Comparison of ENCODE assay signal across 19 cellular contexts in the genomic region with DNA sequence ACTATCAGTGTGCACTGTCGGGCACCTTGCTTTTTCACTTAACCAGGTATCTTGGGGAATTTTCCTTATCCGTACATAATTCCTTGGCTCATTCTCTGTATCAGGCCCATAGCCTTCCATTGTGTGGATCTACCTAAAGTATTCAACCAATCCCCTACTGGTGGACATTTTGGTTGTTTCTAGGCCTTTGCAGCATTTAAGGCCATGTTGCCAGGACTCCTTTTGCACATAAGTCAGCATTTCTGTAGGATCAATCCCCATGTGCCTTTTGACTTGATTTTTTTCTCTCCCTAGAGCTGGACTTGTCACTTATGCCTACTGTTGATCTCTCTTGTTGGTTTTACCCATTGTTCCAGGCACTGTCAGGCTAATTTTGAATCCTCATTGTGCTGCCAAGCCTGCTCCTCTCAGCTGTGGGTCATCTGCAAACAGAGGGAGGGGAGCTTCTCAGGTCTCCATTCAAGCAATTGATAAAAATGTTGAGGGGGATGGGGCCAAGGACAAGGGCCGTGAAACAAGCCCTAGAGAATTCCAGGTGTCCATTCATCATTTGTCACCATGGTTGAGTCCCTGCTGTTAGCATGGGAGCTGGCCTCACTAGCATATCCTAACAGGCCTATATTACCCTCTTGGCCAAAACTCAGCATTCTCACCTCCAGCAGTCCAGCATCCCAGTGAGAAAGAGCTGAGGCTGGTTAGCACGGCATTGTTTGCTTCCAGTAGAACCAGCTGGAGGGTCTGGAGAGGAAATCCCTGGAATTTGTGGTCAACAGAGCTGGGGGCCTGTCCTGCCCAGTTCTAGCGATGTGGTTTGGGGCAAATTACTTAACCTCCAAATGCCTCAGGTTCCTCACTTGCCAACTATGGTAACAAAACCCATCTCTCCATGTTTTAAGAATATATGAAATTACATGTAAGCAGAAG.
DNase-seq lines count a peak whose midpoint lies in the region; ATAC-seq, FAIRE-seq and TF ChIP-seq lines count a peak whose summit lies in the region.
"Had no signal": no experiment of that assay in that cellular context is flagged by ENCODE, and none has a peak within 500 bp of the region (broad histone marks: within the 10 kb centered on the region; RNA-seq: fewer than 3 reads in every experiment).

No MANE protein-coding gene starts in this region.

- peaks cover 82% of the 10 kb centered on the region for H3K4me1 ChIP-seq in SJSA1 (replicated peaks)

- in situ Hi-C loops in G401 (cut with HindIII; ENCODE audit: low sequenced_read_pairs) = loop anchor here (5.0 kb wide), 1 partner anchor 46 kb away; no protein-coding TSS in a partner anchor

- FAIRE-seq in GM12891 (lab: Jason Lieb, UNC) = no peak
- FAIRE-seq: frontal cortex, small intestine had no signal

- H3K4me1 Mint-ChIP-seq in stimulated activated naive B cell treated with anti-CD40 and anti-IgM and Interleukin-4, amounts not matched to agents 10 μg/mL and 1 μg/mL and 100 μg/mL, for 72 hours = no peaks in the 10 kb centered on the region
- H3K4me1 Mint-ChIP-seq: B cell had no signal

- no peak for ATAC-seq in GM21423 (IDR thresholded peaks at IDR 0.05; ENCODE audit: unreplicated experiment)
- ATAC-seq in stimulated activated naive B cell treated with anti-CD40 and anti-IgM and Interleukin-4, amounts not matched to agents 10 μg/mL and 1 μg/mL and 100 μg/mL, for 72 hours (replicated peaks) = no peak
- ATAC-seq: activated CD8-positive, alpha-beta T cell treated with anti-CD3 and anti-CD28 coated beads for 36 hours; effector memory CD8-positive, alpha-beta T cell had no signal

- H3K27me3 Mint-ChIP-seq in stimulated activated naive B cell treated with anti-CD40 and anti-IgM and Interleukin-4, amounts not matched to agents 10 μg/mL and 1 μg/mL and 100 μg/mL, for 72 hours = peaks cover 12 to 15% of the 10 kb centered on the region in 2 donors

- no peak overlapping the region for H3K27ac Mint-ChIP-seq in stimulated activated naive B cell treated with anti-CD40 and anti-IgM and Interleukin-4, amounts not matched to agents 10 μg/mL and 1 μg/mL and 100 μg/mL, for 72 hours
- H3K27ac Mint-ChIP-seq: activated CD8-positive, alpha-beta T cell treated with anti-CD3 and anti-CD28 coated beads for 36 hours; B cell; effector memory CD8-positive, alpha-beta T cell; mesothelial cell of epicardium had no signal

- H3K36me3 ChIP-seq in SJSA1 = no peaks in the 10 kb centered on the region

- H3K27ac ChIP-seq in SJSA1 = peak overlapping the region; percentile 60

- no peaks in the 10 kb centered on the region for H3K27me3 ChIP-seq in SJSA1 (replicated peaks)

- POLR2A ChIA-PET in AG04449 (lab: Yijun Ruan, JAX) = interaction anchor here (0.6 to 1.6 kb wide), 11 partner anchors 19 to 319 kb away, joined by 3 to 15 read pairs (median 3); partner anchors contain the start of genes GTPBP2 and VEGFA

- no peak for TF ChIP-seq POLR2A in GM12891 (IDR thresholded peaks at IDR 0.05; ENCODE audit: low read depth, low read length)

- peaks cover 21 to 22% of the 10 kb centered on the region in 2 donors for H3K9me3 Mint-ChIP-seq in stimulated activated naive B cell treated with anti-CD40 and anti-IgM and Interleukin-4, amounts not matched to agents 10 μg/mL and 1 μg/mL and 100 μg/mL, for 72 hours

- H3K36me3 Mint-ChIP-seq in stimulated activated naive B cell treated with anti-CD40 and anti-IgM and Interleukin-4, amounts not matched to agents 10 μg/mL and 1 μg/mL and 100 μg/mL, for 72 hours = peaks cover 0 to 4% of the 10 kb centered on the region in 2 donors

- no peaks in the 10 kb centered on the region for H3K9me3 ChIP-seq in SJSA1 (replicated peaks)
- H3K9me3 ChIP-seq: SK-N-SH had no signal

- no peak overlapping the region for H3K4me3 ChIP-seq in AG04449 (ENCODE audit: low read depth, low read length)
- H3K4me3 ChIP-seq in SJSA1 = no peak overlapping the region

- CTCF ChIA-PET in AG04449 (lab: Yijun Ruan, JAX) = interaction anchor here (0.6 to 11.9 kb wide), 20 partner anchors 8 to 281 kb away, joined by 3 to 99 read pairs (median 4); partner anchors contain the start of gene VEGFA

- DNase-seq in AG04449 (ENCODE audit: low read depth, low spot score) = peak; percentile 63
- peak; percentile 15 for DNase-seq in ELF-1 (ENCODE audit: low read depth, low spot score)
- peak; percentile 65 to 74 for DNase-seq in SJSA1 (ENCODE audit: low read depth in 1 of 2, low spot score in 2 of 2)
- DNase-seq in glomerular visceral epithelial cell (ENCODE audit: extremely low spot score) = peak; percentile 91
- DNase-seq in GM12891 (ENCODE audit: insufficient read length, low spot score) = no peak
- no peak for DNase-seq in G401 (ENCODE audit: low spot score)
- DNase-seq in stimulated activated naive B cell treated with anti-CD40 and anti-IgM and Interleukin-4, amounts not matched to agents 10 μg/mL and 1 μg/mL and 100 μg/mL, for 72 hours = no peak
- DNase-seq: activated CD8-positive, alpha-beta T cell treated with anti-CD3 and anti-CD28 coated beads for 36 hours; caudate nucleus; effector memory CD8-positive, alpha-beta T cell; NCI-H1048; nucleus accumbens; SK-N-SH; small intestine; stimulated activated naive CD4-positive, alpha-beta T cell treated with Interleukin-2 at 50 U/mL for 16 hours had no signal

- no peak overlapping the region for H3K4me3 Mint-ChIP-seq in stimulated activated naive B cell treated with anti-CD40 and anti-IgM and Interleukin-4, amounts not matched to agents 10 μg/mL and 1 μg/mL and 100 μg/mL, for 72 hours
- H3K4me3 Mint-ChIP-seq: activated CD8-positive, alpha-beta T cell treated with anti-CD3 and anti-CD28 coated beads for 36 hours; B cell; effector memory CD8-positive, alpha-beta T cell; mesothelial cell of epicardium had no signal

- TF ChIP-seq CTCF in AG04449 (IDR thresholded peaks at IDR 0.05; ENCODE audit: insufficient read depth, low read length, missing control alignments) = no peak

TF ChIP-seq in GM12891, 5 proteins besides CTCF, POLR2A, EP300 and RAD21:
- TF ChIP-seq PAX5 (IDR thresholded peaks at IDR 0.05; ENCODE audit: insufficient read depth, low read length, severe bottlenecking) (no peak), POLR2AphosphoS5 (IDR thresholded peaks at IDR 0.05; ENCODE audit: low read depth, low read length) (no peak)

Comparison
In these comparisons a context has a peak if more than half of its experiments do, and no peak if none do; other contexts are left out.
1. DNase-seq: peak in AG04449 (single experiment), ELF-1 (single experiment), SJSA1 (2 of 2) and glomerular visceral epithelial cell (single experiment); none in GM12891 (single experiment), G401 (single experiment) and stimulated activated naive B cell treated with anti-CD40 and anti-IgM and Interleukin-4, amounts not matched to agents 10 μg/mL and 1 μg/mL and 100 μg/mL, for 72 hours (single experiment).